38 cellular contexts compared by ENCODE assay signal in the genomic region with DNA sequence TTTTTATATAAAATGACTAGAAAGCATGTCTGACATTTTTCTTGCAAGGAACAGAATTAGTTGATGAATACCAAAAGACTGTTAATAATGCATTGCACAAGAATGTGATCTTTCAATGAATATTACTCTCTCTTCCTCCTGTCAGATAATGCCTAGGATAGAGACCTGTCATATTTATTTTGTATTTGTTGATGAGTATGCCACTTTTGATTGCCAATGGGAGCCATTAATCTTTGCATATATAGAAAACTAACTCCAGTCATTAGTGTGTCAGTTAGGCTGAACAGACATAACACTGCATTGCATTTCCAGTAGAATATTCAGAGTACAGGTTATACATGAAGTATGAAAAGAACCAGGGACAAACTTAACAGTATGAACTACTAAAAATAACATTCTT.
"Had no signal": no experiment of that assay in that cellular context is flagged by ENCODE, and none has a peak within 500 bp of the region (broad histone marks: within the 10 kb centered on the region; RNA-seq: fewer than 3 reads in every experiment).

No MANE protein-coding gene starts in this region.

- H3K4me3 ChIP-seq: adrenal gland, ascending aorta, body of pancreas, breast epithelium, cardiac muscle cell had no signal

- H3K27me3 Mint-ChIP-seq: activated naive CD4-positive, alpha-beta T cell treated with anti-CD3 and anti-CD28 coated beads, Interleukin-2, amount 10 ng/mL, durations not matched to agents 7 days and 5 days; activated naive CD4-positive, alpha-beta T cell treated with anti-CD3 and anti-CD28 coated beads, Interleukin-2, amount 50 U/mL, for 24 hours; activated naive CD8-positive, alpha-beta T cell; activated naive CD8-positive, alpha-beta T cell treated with anti-CD3 and anti-CD28 coated beads for 36 hours; activated naive CD8-positive, alpha-beta T cell treated with anti-CD3 and anti-CD28 coated beads, Interleukin-2, amount 10 ng/mL, durations not matched to agents 7 days and 5 days; activated naive CD8-positive, alpha-beta T cell treated with anti-CD3 and anti-CD28 coated beads, Interleukin-2, amount 50 U/mL, for 24 hours; activated T-cell treated with anti-CD3 and anti-CD28 coated beads, Interleukin-2, amount 50 U/mL, for 24 hours; activated T-helper 17 cell treated with anti-CD3 and anti-CD28 coated beads, Interleukin-2, amount 50 U/mL, for 72 hours; brain; central memory CD8-positive, alpha-beta T cell had no signal

- H3K4me3 Mint-ChIP-seq: activated naive CD4-positive, alpha-beta T cell treated with anti-CD3 and anti-CD28 coated beads for 36 hours; activated naive CD4-positive, alpha-beta T cell treated with anti-CD3 and anti-CD28 coated beads, Interleukin-2, amount 10 ng/mL, durations not matched to agents 7 days and 5 days; activated naive CD4-positive, alpha-beta T cell treated with anti-CD3 and anti-CD28 coated beads, Interleukin-2, amount 50 U/mL, for 24 hours; activated naive CD8-positive, alpha-beta T cell; activated naive CD8-positive, alpha-beta T cell treated with anti-CD3 and anti-CD28 coated beads for 36 hours; activated naive CD8-positive, alpha-beta T cell treated with anti-CD3 and anti-CD28 coated beads, Interleukin-2, amount 10 ng/mL, durations not matched to agents 7 days and 5 days; activated naive CD8-positive, alpha-beta T cell treated with anti-CD3 and anti-CD28 coated beads, Interleukin-2, amount 50 U/mL, for 24 hours; activated T-cell treated with anti-CD3 and anti-CD28 coated beads, Interleukin-2, amount 50 U/mL, for 24 hours; activated T-cell treated with anti-CD3 and anti-CD28 coated beads, Interleukin-2, amount 50 U/mL, for 4 hours; activated T-cell treated with anti-CD3 and anti-CD28 coated beads, Interleukin-2, amount 50 U/mL, for 72 hours; activated T-helper 1 cell treated with anti-CD3 and anti-CD28 coated beads, Interleukin-12 subunit alpha, Interleukin-12 subunit beta, Interleukin-2, Interleukin-4 antibody, amounts not matched to agents 30 ng/mL and 10 ng/mL and 1 ng/mL, durations not matched to agents 14 hours and 24 hours and 36 hours; activated T-helper 17 cell treated with anti-CD3 and anti-CD28 coated beads, Interleukin-2, amount 50 U/mL, for 72 hours; brain; central memory CD8-positive, alpha-beta T cell had no signal

- H3K36me3 ChIP-seq: adrenal gland, ascending aorta, brain microvascular endothelial cell, breast epithelium, cardiac muscle cell had no signal

- H3K27me3 ChIP-seq: adrenal gland, ascending aorta, body of pancreas, brain microvascular endothelial cell, breast epithelium, cardiac muscle cell had no signal

- H3K27ac ChIP-seq: adrenal gland, ascending aorta, body of pancreas, brain microvascular endothelial cell, breast epithelium, cardiac muscle cell had no signal

- H3K9me3 ChIP-seq: ascending aorta, body of pancreas had no signal

- H3K9me3 Mint-ChIP-seq: activated naive CD4-positive, alpha-beta T cell treated with anti-CD3 and anti-CD28 coated beads, Interleukin-2, amount 50 U/mL, for 24 hours had no signal

- H3K4me1 ChIP-seq: adrenal gland, ascending aorta, body of pancreas, breast epithelium had no signal

- H3K4me1 Mint-ChIP-seq: activated naive CD4-positive, alpha-beta T cell treated with anti-CD3 and anti-CD28 coated beads, Interleukin-2, amount 10 ng/mL, durations not matched to agents 7 days and 5 days; activated naive CD4-positive, alpha-beta T cell treated with anti-CD3 and anti-CD28 coated beads, Interleukin-2, amount 50 U/mL, for 24 hours; activated naive CD8-positive, alpha-beta T cell treated with anti-CD3 and anti-CD28 coated beads for 36 hours; activated naive CD8-positive, alpha-beta T cell treated with anti-CD3 and anti-CD28 coated beads, Interleukin-2, amount 10 ng/mL, durations not matched to agents 7 days and 5 days; activated naive CD8-positive, alpha-beta T cell treated with anti-CD3 and anti-CD28 coated beads, Interleukin-2, amount 50 U/mL, for 24 hours; activated T-helper 17 cell treated with anti-CD3 and anti-CD28 coated beads, Interleukin-2, amount 50 U/mL, for 72 hours; brain; central memory CD8-positive, alpha-beta T cell had no signal

- DNase-seq: activated effector memory CD4-positive, alpha-beta T cell treated with anti-CD3 and anti-CD28 coated beads, Interleukin-2, amount 50 U/mL, for 16 hours; activated effector memory CD4-positive, alpha-beta T cell treated with Interleukin-2 at 50 U/mL for 16 hours; activated gamma-delta T cell; activated gamma-delta T cell treated with Interleukin-2 at 50 U/mL for 16 hours; activated naive CD4-positive, alpha-beta T cell; activated naive CD4-positive, alpha-beta T cell treated with anti-CD3 and anti-CD28 coated beads for 36 hours; activated naive CD4-positive, alpha-beta T cell treated with anti-CD3 and anti-CD28 coated beads, Interleukin-2, amount 10 ng/mL, durations not matched to agents 7 days and 5 days; activated naive CD4-positive, alpha-beta T cell treated with anti-CD3 and anti-CD28 coated beads, Interleukin-2, amount 50 U/mL, for 16 hours; activated naive CD4-positive, alpha-beta T cell treated with Interleukin-2 at 50 U/mL for 16 hours; activated naive CD8-positive, alpha-beta T cell treated with anti-CD3 and anti-CD28 coated beads for 36 hours; activated naive CD8-positive, alpha-beta T cell treated with anti-CD3 and anti-CD28 coated beads, Interleukin-2, amount 10 ng/mL, durations not matched to agents 7 days and 5 days; activated naive CD8-positive, alpha-beta T cell treated with anti-CD3 and anti-CD28 coated beads, Interleukin-2, amount 50 U/mL, for 24 hours; activated T-cell treated with anti-CD3 and anti-CD28 coated beads, Interleukin-2, amount 50 U/mL, for 1 hour; activated T-cell treated with anti-CD3 and anti-CD28 coated beads, Interleukin-2, amount 50 U/mL, for 24 hours; activated T-cell treated with anti-CD3 and anti-CD28 coated beads, Interleukin-2, amount 50 U/mL, for 4 hours; activated T-cell treated with anti-CD3 and anti-CD28 coated beads, Interleukin-2, amount 50 U/mL, for 48 hours; activated T-cell treated with anti-CD3 and anti-CD28 coated beads, Interleukin-2, amount 50 U/mL, for 72 hours; adrenal gland; amniotic stem cell; amygdala; anterior cingulate cortex; aorta; body of pancreas; brain microvascular endothelial cell; caudate nucleus; central memory CD4-positive, alpha-beta T cell; cerebellar nuclear complex had no signal

- H3K36me3 Mint-ChIP-seq: activated naive CD4-positive, alpha-beta T cell treated with anti-CD3 and anti-CD28 coated beads, Interleukin-2, amount 10 ng/mL, durations not matched to agents 7 days and 5 days; activated naive CD4-positive, alpha-beta T cell treated with anti-CD3 and anti-CD28 coated beads, Interleukin-2, amount 50 U/mL, for 24 hours; activated naive CD8-positive, alpha-beta T cell; activated naive CD8-positive, alpha-beta T cell treated with anti-CD3 and anti-CD28 coated beads for 36 hours; activated naive CD8-positive, alpha-beta T cell treated with anti-CD3 and anti-CD28 coated beads, Interleukin-2, amount 10 ng/mL, durations not matched to agents 7 days and 5 days; brain had no signal

- H3K27ac Mint-ChIP-seq: activated naive CD4-positive, alpha-beta T cell treated with anti-CD3 and anti-CD28 coated beads for 36 hours; activated naive CD4-positive, alpha-beta T cell treated with anti-CD3 and anti-CD28 coated beads, Interleukin-2, amount 10 ng/mL, durations not matched to agents 7 days and 5 days; activated naive CD4-positive, alpha-beta T cell treated with anti-CD3 and anti-CD28 coated beads, Interleukin-2, amount 50 U/mL, for 24 hours; activated naive CD4-positive, alpha-beta T cell treated with anti-CD3 and anti-CD28 coated beads, Interleukin-2, amount 50 U/mL, for 72 hours; activated naive CD8-positive, alpha-beta T cell; activated naive CD8-positive, alpha-beta T cell treated with anti-CD3 and anti-CD28 coated beads for 36 hours; activated naive CD8-positive, alpha-beta T cell treated with anti-CD3 and anti-CD28 coated beads, Interleukin-2, amount 10 ng/mL, durations not matched to agents 7 days and 5 days; activated naive CD8-positive, alpha-beta T cell treated with anti-CD3 and anti-CD28 coated beads, Interleukin-2, amount 50 U/mL, for 24 hours; activated T-cell treated with anti-CD3 and anti-CD28 coated beads, Interleukin-2, amount 50 U/mL, for 24 hours; activated T-cell treated with anti-CD3 and anti-CD28 coated beads, Interleukin-2, amount 50 U/mL, for 72 hours; activated T-helper 1 cell treated with anti-CD3 and anti-CD28 coated beads, Interleukin-12 subunit alpha, Interleukin-12 subunit beta, Interleukin-2, Interleukin-4 antibody, amounts not matched to agents 30 ng/mL and 10 ng/mL and 1 ng/mL, durations not matched to agents 14 hours and 24 hours and 36 hours; activated T-helper 17 cell treated with anti-CD3 and anti-CD28 coated beads, Interleukin-2, amount 50 U/mL, for 72 hours; activated T-helper 2 cell treated with anti-CD3 and anti-CD28 coated beads, Interferon-gamma antibody, Interleukin-2, Interleukin-4, amounts not matched to agents 10 μg/mL and 5 μg/mL and 100 μg/mL, durations not matched to agents 14 hours and 24 hours and 36 hours; brain had no signal
